In genomic region chr17:57487552-57487951, GRCh38 we compare ENCODE assay signal across 19 cellular contexts.
DNase-seq lines count a peak whose midpoint lies in the region; ATAC-seq and TF ChIP-seq lines count a peak whose summit lies in the region.
"Had no signal": no experiment of that assay in that cellular context is flagged by ENCODE, and none has a peak within 500 bp of the region (broad histone marks: within the 10 kb centered on the region; RNA-seq: fewer than 3 reads in every experiment).

No MANE protein-coding gene starts in this region.

- no peaks in the 10 kb centered on the region for H3K36me3 ChIP-seq in psoas muscle (ENCODE audit: insufficient read depth in 1 of 2, low read depth in 1 of 2)
- H3K36me3 ChIP-seq: adrenal gland, gastroesophageal sphincter, SJSA1, thyroid gland had no signal

- DNase-seq in T-helper 1 cell (no peak), NCI-H510A treated with DMSO at 0.1 percent for 48 hours (lab: John Stamatoyannopoulos, UW) (peak; percentile 30), globus pallidus (ENCODE audit: low spot score) (peak; percentile 42), psoas muscle (no peak), DMS53 (lab: John Stamatoyannopoulos, UW) (no peak), DMS79 treated with DMSO at 0.1 percent for 48 hours (lab: John Stamatoyannopoulos, UW) (no peak)
- DNase-seq: 8988T; activated CD4-positive, alpha-beta T cell treated with anti-CD3 and anti-CD28 coated beads, Interleukin-2, amount 50 U/mL, for 1 hour; activated T-cell treated with anti-CD3 and anti-CD28 coated beads, Interleukin-2, amount 50 U/mL, for 4 hours; adrenal gland; mesendoderm; NCI-H1105; occipital lobe; stimulated activated CD4-positive, alpha-beta T cell treated with anti-CD3 and anti-CD28 coated beads, Interleukin-2, amount 100 ng/mL, for 48 hours had no signal

- no peaks in the 10 kb centered on the region for H3K9me3 ChIP-seq in psoas muscle
- H3K9me3 ChIP-seq: adrenal gland, gastroesophageal sphincter, SJSA1, thyroid gland had no signal

- intact Hi-C loops in psoas muscle (cut with DNase I), result loop anchor here in 1 of 2 donors (5.0 kb wide), 1 partner anchor 245 kb away; no protein-coding TSS in a partner anchor

- H3K4me1 Mint-ChIP-seq in T-helper 1 cell treated with Interleukin-12 subunit alpha and Interleukin-12 subunit beta and Interleukin-4 antibody, amounts not matched to agents 30 μg/mL and 1 μg/mL, for 36 hours (ENCODE audit: low read depth), result peaks cover 44% of the 10 kb centered on the region

- H3K9me3 Mint-ChIP-seq in T-helper 1 cell treated with Interleukin-12 subunit alpha and Interleukin-12 subunit beta and Interleukin-4 antibody, amounts not matched to agents 30 μg/mL and 1 μg/mL, for 36 hours, result no peaks in the 10 kb centered on the region
- H3K9me3 Mint-ChIP-seq: activated T-cell treated with anti-CD3 and anti-CD28 coated beads, Interleukin-2, amount 50 U/mL, for 4 hours had no signal

- peaks cover 66% of the 10 kb centered on the region for H3K4me1 ChIP-seq in psoas muscle

- no peaks in the 10 kb centered on the region for H3K27me3 Mint-ChIP-seq in T-helper 1 cell treated with Interleukin-12 subunit alpha and Interleukin-12 subunit beta and Interleukin-4 antibody, amounts not matched to agents 30 μg/mL and 1 μg/mL, for 36 hours (ENCODE audit: low read depth)

- H3K27me3 ChIP-seq in psoas muscle (ENCODE audit: insufficient read depth in 3 of 3, low read length in 2 of 3), result no peaks in the 10 kb centered on the region
- H3K27me3 ChIP-seq: adrenal gland, gastroesophageal sphincter, SJSA1, thyroid gland had no signal

- H3K4me3 Mint-ChIP-seq in T-helper 1 cell treated with Interleukin-12 subunit alpha and Interleukin-12 subunit beta and Interleukin-4 antibody, amounts not matched to agents 30 μg/mL and 1 μg/mL, for 36 hours, result no peak overlapping the region
- H3K4me3 Mint-ChIP-seq: activated T-cell treated with anti-CD3 and anti-CD28 coated beads, Interleukin-2, amount 50 U/mL, for 4 hours had no signal

- ATAC-seq in psoas muscle (no peak), HG03108 (IDR thresholded peaks at IDR 0.05; ENCODE audit: unreplicated experiment) (no peak)
- ATAC-seq: activated T-cell treated with anti-CD3 and anti-CD28 coated beads, Interleukin-2, amount 50 U/mL, for 4 hours; gastroesophageal sphincter had no signal

- WGBS in psoas muscle, 3 donors, result 33 to 42% (median 33%) methylated on average over 5 of the region's 5 CpGs

- H3K36me3 Mint-ChIP-seq in T-helper 1 cell treated with Interleukin-12 subunit alpha and Interleukin-12 subunit beta and Interleukin-4 antibody, amounts not matched to agents 30 μg/mL and 1 μg/mL, for 36 hours (ENCODE audit: low read depth), result no peaks in the 10 kb centered on the region

- H3K4me3 ChIP-seq in psoas muscle, result no peak overlapping the region
- H3K4me3 ChIP-seq: adrenal gland, gastroesophageal sphincter, SJSA1, thyroid gland had no signal

- peak overlapping the region; percentile 33 for H3K27ac Mint-ChIP-seq in T-helper 1 cell treated with Interleukin-12 subunit alpha and Interleukin-12 subunit beta and Interleukin-4 antibody, amounts not matched to agents 30 μg/mL and 1 μg/mL, for 36 hours

- TF ChIP-seq CTCF in psoas muscle (IDR thresholded peaks at IDR 0.05), result no peak

- H3K27ac ChIP-seq in psoas muscle, result peak overlapping the region; percentile 14
- H3K27ac ChIP-seq: gastroesophageal sphincter, SJSA1 had no signal

Comparison
In these comparisons a context has a peak if more than half of its experiments do, and no peak if none do; other contexts are left out.
1. DNase-seq: peak in NCI-H510A treated with DMSO at 0.1 percent for 48 hours (single experiment) and globus pallidus (single experiment); none in T-helper 1 cell (0 of 5), psoas muscle (0 of 2), DMS53 (single experiment) and DMS79 treated with DMSO at 0.1 percent for 48 hours (single experiment).